Comparison of ENCODE assay signal across 30 cellular contexts in genomic region chrX:129599996-129600395, GRCh38. TPM values are rescaled to one million over a fixed set of nuclear protein-coding genes. Genes with fewer than 3 reads are reported as not detected.
"Had no signal": no experiment of that assay in that cellular context is flagged by ENCODE, and none has a peak within 500 bp of the region (broad histone marks: within the 10 kb centered on the region; RNA-seq: fewer than 3 reads in every experiment).

No MANE protein-coding gene starts in this region.

- H3K27ac ChIP-seq: brain microvascular endothelial cell, SJSA1 had no signal

- DNase-seq: activated B cell treated with CpG ODN at 0.5 μM for 24 hours; activated CD4-positive, alpha-beta T cell treated with anti-CD3 and anti-CD28 coated beads for 1 hour; activated CD4-positive, alpha-beta T cell treated with anti-CD3 and anti-CD28 coated beads, Interleukin-2, amount 10 ng/mL, durations not matched to agents 24 days and 14 days; activated CD4-positive, alpha-beta T cell treated with anti-CD3 and anti-CD28 coated beads, Interleukin-2, amount 50 U/mL, for 48 hours; activated CD8-positive, alpha-beta memory T cell treated with anti-CD3 and anti-CD28 coated beads, Interleukin-2, amount 10 ng/mL, durations not matched to agents 7 days and 5 days; activated effector memory CD4-positive, alpha-beta T cell treated with anti-CD3 and anti-CD28 coated beads, Interleukin-2, amount 50 U/mL, for 16 hours; activated naive CD4-positive, alpha-beta T cell treated with anti-CD3 and anti-CD28 coated beads for 36 hours; activated naive CD8-positive, alpha-beta T cell treated with anti-CD3 and anti-CD28 coated beads for 36 hours; activated T-cell treated with anti-CD3 and anti-CD28 coated beads, Interleukin-2, amount 50 U/mL, for 4 hours; brain microvascular endothelial cell; Karpas-422; MM.1S; NCI-H1105; NCI-H1436; NCI-H1694 treated with DMSO at 0.1 percent for 48 hours; NCI-H2029 treated with DMSO at 0.1 percent for 48 hours; NCI-H2171; NCI-H226; NCI-H526; NCI-H774; NK-92 treated with Interleukin-12 subunit alpha and Interleukin-12 subunit beta, amount 100 ng/mL, for 24 hours; OCI-M1; RPMI8226; SHP77; SW 1271 had no signal

- H3K27me3 ChIP-seq: brain microvascular endothelial cell, SJSA1 had no signal

- H3K36me3 ChIP-seq: brain microvascular endothelial cell, SJSA1 had no signal

- H3K9me3 Mint-ChIP-seq: activated B cell treated with CpG ODN at 0.5 μM for 24 hours; activated CD4-positive, alpha-beta T cell treated with anti-CD3 and anti-CD28 coated beads, Interleukin-2, amount 10 ng/mL, durations not matched to agents 24 days and 14 days; activated naive CD4-positive, alpha-beta T cell treated with anti-CD3 and anti-CD28 coated beads for 36 hours; activated naive CD8-positive, alpha-beta T cell treated with anti-CD3 and anti-CD28 coated beads for 36 hours; activated T-cell treated with anti-CD3 and anti-CD28 coated beads, Interleukin-2, amount 50 U/mL, for 4 hours; T-helper 2 cell treated with Interferon-gamma antibody and Interleukin-4, amounts not matched to agents 5 μg/mL and 100 μg/mL, for 36 hours had no signal

- FAIRE-seq: K562 had no signal

- H3K27ac Mint-ChIP-seq: activated B cell treated with CpG ODN at 0.5 μM for 24 hours; activated CD4-positive, alpha-beta T cell treated with anti-CD3 and anti-CD28 coated beads, Interleukin-2, amount 10 ng/mL, durations not matched to agents 24 days and 14 days; activated CD8-positive, alpha-beta memory T cell treated with anti-CD3 and anti-CD28 coated beads, Interleukin-2, amount 10 ng/mL, durations not matched to agents 7 days and 5 days; activated naive CD4-positive, alpha-beta T cell treated with anti-CD3 and anti-CD28 coated beads for 36 hours; activated naive CD8-positive, alpha-beta T cell treated with anti-CD3 and anti-CD28 coated beads for 36 hours; T-helper 2 cell treated with Interferon-gamma antibody and Interleukin-4, amounts not matched to agents 5 μg/mL and 100 μg/mL, for 36 hours had no signal

- H3K36me3 Mint-ChIP-seq: activated CD8-positive, alpha-beta memory T cell treated with anti-CD3 and anti-CD28 coated beads, Interleukin-2, amount 10 ng/mL, durations not matched to agents 7 days and 5 days; activated naive CD8-positive, alpha-beta T cell treated with anti-CD3 and anti-CD28 coated beads for 36 hours had no signal

- H3K4me3 Mint-ChIP-seq: activated B cell treated with CpG ODN at 0.5 μM for 24 hours; activated CD4-positive, alpha-beta T cell treated with anti-CD3 and anti-CD28 coated beads, Interleukin-2, amount 10 ng/mL, durations not matched to agents 24 days and 14 days; activated CD8-positive, alpha-beta memory T cell treated with anti-CD3 and anti-CD28 coated beads, Interleukin-2, amount 10 ng/mL, durations not matched to agents 7 days and 5 days; activated naive CD4-positive, alpha-beta T cell treated with anti-CD3 and anti-CD28 coated beads for 36 hours; activated naive CD8-positive, alpha-beta T cell treated with anti-CD3 and anti-CD28 coated beads for 36 hours; activated T-cell treated with anti-CD3 and anti-CD28 coated beads, Interleukin-2, amount 50 U/mL, for 4 hours; T-helper 2 cell treated with Interferon-gamma antibody and Interleukin-4, amounts not matched to agents 5 μg/mL and 100 μg/mL, for 36 hours had no signal

- H3K27me3 Mint-ChIP-seq: activated B cell treated with CpG ODN at 0.5 μM for 24 hours; activated CD4-positive, alpha-beta T cell treated with anti-CD3 and anti-CD28 coated beads, Interleukin-2, amount 10 ng/mL, durations not matched to agents 24 days and 14 days; activated naive CD8-positive, alpha-beta T cell treated with anti-CD3 and anti-CD28 coated beads for 36 hours had no signal

- H3K4me3 ChIP-seq: K562, SJSA1 had no signal

- ATAC-seq: activated CD8-positive, alpha-beta memory T cell treated with anti-CD3 and anti-CD28 coated beads, Interleukin-2, amount 10 ng/mL, durations not matched to agents 7 days and 5 days; activated T-cell treated with anti-CD3 and anti-CD28 coated beads, Interleukin-2, amount 50 U/mL, for 4 hours; K562; Panc1; SK-N-SH treated with all-trans-retinoic acid at 6 μM for 48 hours had no signal

- H3K9me3 ChIP-seq: SJSA1 had no signal

RNA-seq across cellular contexts. Expression of gene APLN, which starts 54.8 kb away (rescaled TPM):
- total RNA-seq: activated B cell treated with CpG ODN at 0.5 μM for 24 hours, K562 had no signal
